Comparison of ENCODE assay signal across 1 cellular context in genomic region chr12:63498239-63498638, GRCh38.
TF ChIP-seq lines count a peak whose summit lies in the region.

No MANE protein-coding gene starts in this region.

TF ChIP-seq in HEK293, 187 proteins besides CTCF, POLR2A, EP300 and RAD21 (continued from another document):
- TF ChIP-seq ZNF501 (tag by site-specific recombination; IDR thresholded peaks at IDR 0.05), result no peak
- TF ChIP-seq ZNF132 (tag by site-specific recombination; IDR thresholded peaks at IDR 0.05; ENCODE audit: borderline replicate concordance), result no peak
- TF ChIP-seq ZNF664 (tag by site-specific recombination; IDR thresholded peaks at IDR 0.05), result no peak
- TF ChIP-seq PRDM4 (tag by site-specific recombination; IDR thresholded peaks at IDR 0.05), result no peak
- TF ChIP-seq ZNF280D (tag by site-specific recombination; IDR thresholded peaks at IDR 0.05), result peak; percentile 67; the same call in 1 of the 2 replicates
- no peak for TF ChIP-seq ZNF416 (tag by site-specific recombination; IDR thresholded peaks at IDR 0.05)
- TF ChIP-seq ZNF548 (tag by site-specific recombination; IDR thresholded peaks at IDR 0.05), result no peak
- no peak for TF ChIP-seq ZNF138 (tag by site-specific recombination; IDR thresholded peaks at IDR 0.05; ENCODE audit: borderline replicate concordance)
- no peak for TF ChIP-seq ZBTB26 (tag by site-specific recombination; optimal IDR thresholded peaks at IDR 0.05)
- no peak for TF ChIP-seq ZEB2 (tag by site-specific recombination; IDR thresholded peaks at IDR 0.05)
- no peak for TF ChIP-seq ZIC2 (tag by site-specific recombination; IDR thresholded peaks at IDR 0.05)
- no peak for TF ChIP-seq ZNF2 (tag by site-specific recombination; IDR thresholded peaks at IDR 0.05)
- TF ChIP-seq ZBTB48 (tag by site-specific recombination; IDR thresholded peaks at IDR 0.05), result no peak
TF ChIP-seq in HEK293: peak in this region for 2.
